In the genomic region with DNA sequence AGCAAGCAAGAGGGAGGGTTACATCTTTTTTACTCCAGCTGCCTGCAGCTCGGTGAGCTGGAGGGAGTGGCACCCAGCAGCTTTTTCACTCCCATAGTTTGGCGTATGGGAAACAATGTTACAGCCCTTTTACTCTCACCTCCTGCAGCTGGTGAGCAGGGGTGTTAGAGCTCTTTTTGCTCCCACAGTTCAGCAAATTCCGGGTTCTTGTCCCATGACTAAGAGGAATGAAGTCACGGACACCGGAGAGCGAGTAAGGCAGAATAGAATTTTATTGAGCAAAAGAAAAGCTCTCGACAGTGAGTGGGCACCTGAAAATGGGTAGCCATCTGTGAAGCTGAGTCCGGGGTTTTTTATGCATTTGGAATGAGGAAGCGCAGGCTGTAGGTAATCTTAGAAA, we compare ENCODE assay signal across 15 cellular contexts.
A peak's percentile ranks its signal among the peaks of the same experiment; 100 is the strongest.
DNase-seq lines count a peak whose midpoint lies in the region; ATAC-seq, FAIRE-seq and TF ChIP-seq lines count a peak whose summit lies in the region.
"Had no signal": no experiment of that assay in that cellular context is flagged by ENCODE, and none has a peak within 500 bp of the region (broad histone marks: within the 10 kb centered on the region; RNA-seq: fewer than 3 reads in every experiment).

No MANE protein-coding gene starts in this region.

- peak; percentile 43 for DNase-seq in EH (ENCODE audit: low read depth)
- DNase-seq in HFFc6, result no peak
- DNase-seq in RCC 7860 (ENCODE audit: low spot score), result peak; percentile 49
- peak; percentile 28 for DNase-seq in iris pigment epithelial cell (ENCODE audit: low read depth)
- DNase-seq in GM19238 (ENCODE audit: insufficient read length, low spot score), result no peak
- DNase-seq in mesenteric fat pad (ENCODE audit: low spot score), result no peak
- no peak for DNase-seq in activated CD8-positive, alpha-beta memory T cell treated with anti-CD3 and anti-CD28 coated beads, Interleukin-2, amount 50 U/mL, for 48 hours
- DNase-seq: 8988T; CD4-positive, CD25-positive, alpha-beta regulatory T cell; DMS53; H9; KBM-7 had no signal

- ATAC-seq in GM18519 (IDR thresholded peaks at IDR 0.05; ENCODE audit: low FRiP score, unreplicated experiment), result no peak

- peaks cover 10% of the 10 kb centered on the region for H3K36me3 Mint-ChIP-seq in HFFc6 (ENCODE audit: low read depth)
- H3K36me3 Mint-ChIP-seq: CD4-positive, CD25-positive, alpha-beta regulatory T cell had no signal

- no peak for FAIRE-seq in RCC 7860 (lab: Jason Lieb, UNC)
- FAIRE-seq: G401.6, GM12892 had no signal

- TF ChIP-seq CTCF in HFFc6 (IDR thresholded peaks at IDR 0.05), result no peak

- H3K27me3 Mint-ChIP-seq in HFFc6 (ENCODE audit: insufficient read depth), result no peaks in the 10 kb centered on the region
- H3K27me3 Mint-ChIP-seq: CD4-positive, CD25-positive, alpha-beta regulatory T cell had no signal

- peaks cover 23% of the 10 kb centered on the region for H3K9me3 Mint-ChIP-seq in HFFc6

- peaks cover 53% of the 10 kb centered on the region for H3K4me1 Mint-ChIP-seq in HFFc6 (ENCODE audit: low read depth)
- H3K4me1 Mint-ChIP-seq: CD4-positive, CD25-positive, alpha-beta regulatory T cell; H9 had no signal

- H3K4me3 Mint-ChIP-seq in HFFc6, result peak overlapping the region; percentile 7; the same call in 1 of the 2 replicates
- H3K4me3 Mint-ChIP-seq: CD4-positive, CD25-positive, alpha-beta regulatory T cell; H9 had no signal

- H3K27ac Mint-ChIP-seq in HFFc6, result peak overlapping the region; percentile 30; the same call in 1 of the 2 replicates
- H3K27ac Mint-ChIP-seq: CD4-positive, CD25-positive, alpha-beta regulatory T cell had no signal

Comparison
In these comparisons a context has a peak if more than half of its experiments do, and no peak if none do; other contexts are left out.
1. DNase-seq: peak in EH (single experiment), RCC 7860 (single experiment) and iris pigment epithelial cell (single experiment); none in HFFc6 (single experiment), GM19238 (single experiment), mesenteric fat pad (single experiment) and activated CD8-positive, alpha-beta memory T cell treated with anti-CD3 and anti-CD28 coated beads, Interleukin-2, amount 50 U/mL, for 48 hours (single experiment).